ENCODE assay signal across 1 cellular context in genomic region chr7:151410405-151411390, GRCh38.
TF ChIP-seq lines count a peak whose summit lies in the region.

No MANE protein-coding gene starts in this region.

TF ChIP-seq in HEK293, 187 proteins besides CTCF, POLR2A, EP300 and RAD21 (continued from another document):
- TF ChIP-seq ZNF23 (tag by site-specific recombination; IDR thresholded peaks at IDR 0.05; ENCODE audit: borderline replicate concordance) (no peak), ZNF335 (tag by site-specific recombination; conservative IDR thresholded peaks at IDR 0.05) (peak; percentile 96), ZNF600 (tag by site-specific recombination; IDR thresholded peaks at IDR 0.05) (0 out of 2 replicates have a peak, but pooled peaks have one; percentile 34), KLF17 (tag by site-specific recombination; IDR thresholded peaks at IDR 0.05) (peak; percentile 51), ZNF660 (tag by site-specific recombination; IDR thresholded peaks at IDR 0.05) (peak; percentile 55; the same call in 1 of the 2 replicates), IKZF3 (tag by site-specific recombination; IDR thresholded peaks at IDR 0.05) (peak; percentile 77), SP3 (tag by site-specific recombination; IDR thresholded peaks at IDR 0.05) (0 out of 2 replicates have a peak, but pooled peaks have one; percentile 23), ZIC2 (tag by site-specific recombination; IDR thresholded peaks at IDR 0.05) (peak; percentile 72), KLF9 (tag by site-specific recombination; IDR thresholded peaks at IDR 0.05; ENCODE audit: low read depth) (peak; percentile 45; the same call in 1 of the 2 replicates), ZNF521 (tag by site-specific recombination; IDR thresholded peaks at IDR 0.05) (no peak), PRDM6 (tag by site-specific recombination; IDR thresholded peaks at IDR 0.05) (no peak), ZBTB26 (tag by site-specific recombination; optimal IDR thresholded peaks at IDR 0.05) (peak; percentile 51), ZNF423 (tag by site-specific recombination; IDR thresholded peaks at IDR 0.05) (peak; percentile 96), KLF7 (tag by site-specific recombination; IDR thresholded peaks at IDR 0.05; ENCODE audit: borderline replicate concordance) (peak; percentile 43; the same call in 1 of the 2 replicates), ZNF768 (tag by site-specific recombination; IDR thresholded peaks at IDR 0.05) (no peak), ZNF623 (tag by site-specific recombination; IDR thresholded peaks at IDR 0.05) (no peak), ZNF843 (tag by site-specific recombination; IDR thresholded peaks at IDR 0.05) (peak; percentile 41; the same call in 1 of the 2 replicates), WT1 (tag by site-specific recombination; IDR thresholded peaks at IDR 0.05) (0 out of 2 replicates have a peak, but pooled peaks have one; percentile 32), ZNF707 (tag by site-specific recombination; IDR thresholded peaks at IDR 0.05) (no peak), AEBP2 (tag by site-specific recombination; IDR thresholded peaks at IDR 0.05; ENCODE audit: borderline replicate concordance) (no peak), TRIM28 (IDR thresholded peaks at IDR 0.05; ENCODE audit: borderline replicate concordance, low read length) (no peak), ZNF2 (tag by site-specific recombination; IDR thresholded peaks at IDR 0.05) (peak; percentile 46; the same call in 1 of the 2 replicates), ZBTB48 (tag by site-specific recombination; IDR thresholded peaks at IDR 0.05) (peak; percentile 88), ZBTB20 (tag by site-specific recombination; IDR thresholded peaks at IDR 0.05) (peak; percentile 7; the same call in 1 of the 2 replicates), YY1 (tag by site-specific recombination; IDR thresholded peaks at IDR 0.05) (0 out of 2 replicates have a peak, but pooled peaks have one; percentile 38), ZNF184 (tag by site-specific recombination; IDR thresholded peaks at IDR 0.05) (0 out of 2 replicates have a peak, but pooled peaks have one; percentile 25), ZNF561 (tag by site-specific recombination; IDR thresholded peaks at IDR 0.05; ENCODE audit: borderline replicate concordance) (peak; percentile 58; the same call in 1 of the 2 replicates), ZBTB7A (tag by site-specific recombination; IDR thresholded peaks at IDR 0.05; ENCODE audit: low read depth) (0 out of 2 replicates have a peak, but pooled peaks have one; percentile 46), PRDM10 (tag by site-specific recombination; IDR thresholded peaks at IDR 0.05) (peak; percentile 80), ZNF169 (tag by site-specific recombination; IDR thresholded peaks at IDR 0.05) (no peak), SP7 (tag by site-specific recombination; IDR thresholded peaks at IDR 0.05) (peak; percentile 13; the same call in 1 of the 2 replicates), PATZ1 (tag by site-specific recombination; IDR thresholded peaks at IDR 0.05) (0 out of 2 replicates have a peak, but pooled peaks have one; percentile 47), ZNF174 (tag by site-specific recombination; IDR thresholded peaks at IDR 0.05) (no peak), GLIS2 (tag by site-specific recombination; IDR thresholded peaks at IDR 0.05) (peak; percentile 91), SP2 (tag by site-specific recombination; IDR thresholded peaks at IDR 0.05) (0 out of 2 replicates have a peak, but pooled peaks have one; percentile 8), ZNF544 (tag by site-specific recombination; IDR thresholded peaks at IDR 0.05) (no peak), GLIS1 (tag by site-specific recombination; IDR thresholded peaks at IDR 0.05) (peak; percentile 95), ZNF530 (tag by site-specific recombination; IDR thresholded peaks at IDR 0.05; ENCODE audit: low read depth) (no peak), ZFP69B (tag by site-specific recombination; IDR thresholded peaks at IDR 0.05) (0 out of 2 replicates have a peak, but pooled peaks have one; percentile 34), ZBTB10 (tag by site-specific recombination; IDR thresholded peaks at IDR 0.05) (peak; percentile 55; the same call in 1 of the 2 replicates)
